ENCODE assay signal across 14 cellular contexts in the genomic region with DNA sequence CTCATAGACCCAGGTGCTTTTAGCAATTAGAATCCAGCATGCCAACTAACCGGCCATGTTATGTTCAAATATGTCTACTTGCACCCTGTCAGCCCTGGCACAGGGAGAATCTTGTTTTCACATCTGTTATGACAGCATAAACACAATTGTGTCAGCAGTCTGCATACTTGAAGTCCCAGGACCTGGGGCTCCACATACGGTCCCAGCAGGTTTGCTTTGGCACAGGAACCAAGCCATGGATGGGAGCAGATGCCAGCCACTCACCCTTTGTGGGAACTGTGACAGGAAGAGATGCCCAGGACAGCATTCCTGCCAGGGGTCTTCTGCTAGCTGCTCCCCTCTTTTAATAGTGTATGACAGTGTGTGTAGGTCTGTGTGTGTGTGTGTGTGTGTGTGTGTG.
DNase-seq lines count a peak whose midpoint lies in the region; TF ChIP-seq lines count a peak whose summit lies in the region.
"Had no signal": no experiment of that assay in that cellular context is flagged by ENCODE, and none has a peak within 500 bp of the region (broad histone marks: within the 10 kb centered on the region; RNA-seq: fewer than 3 reads in every experiment).

No MANE protein-coding gene starts in this region.

- no peaks in the 10 kb centered on the region for H3K9me3 Mint-ChIP-seq in osteocyte (ENCODE audit: unreplicated experiment)

- peak; percentile 53 for DNase-seq in G401 (ENCODE audit: low spot score)
- DNase-seq in NCI-H2029 (lab: John Stamatoyannopoulos, UW): peak; percentile 36
- DNase-seq in cerebellar cortex (ENCODE audit: low spot score): peak; percentile 46
- peak; percentile 66 for DNase-seq in osteocyte (ENCODE audit: extremely low spot score, unreplicated experiment)
- no peak for DNase-seq in DMS53 treated with DMSO at 0.1 percent for 48 hours (lab: John Stamatoyannopoulos, UW; ENCODE audit: unreplicated experiment)
- no peak for DNase-seq in foreskin melanocyte
- DNase-seq in globus pallidus (ENCODE audit: low spot score): no peak
- DNase-seq: 8988T; ACHN; CD4-positive, CD25-positive, alpha-beta regulatory T cell; DMS79 treated with DMSO at 0.1 percent for 48 hours; EL; GDM1; GOT3 had no signal

- H3K27ac Mint-ChIP-seq in osteocyte (ENCODE audit: unreplicated experiment): no peak overlapping the region
- H3K27ac Mint-ChIP-seq: CD4-positive, CD25-positive, alpha-beta regulatory T cell had no signal

- in situ Hi-C loops in G401 (cut with HindIII; ENCODE audit: low sequenced_read_pairs): no loop called here

- H3K27me3 Mint-ChIP-seq in osteocyte (ENCODE audit: unreplicated experiment): peaks cover 14% of the 10 kb centered on the region

- H3K4me1 Mint-ChIP-seq in osteocyte (ENCODE audit: unreplicated experiment): no peaks in the 10 kb centered on the region

- H3K36me3 Mint-ChIP-seq in osteocyte (ENCODE audit: unreplicated experiment): no peaks in the 10 kb centered on the region
- H3K36me3 Mint-ChIP-seq: CD4-positive, CD25-positive, alpha-beta regulatory T cell had no signal

- H3K4me3 Mint-ChIP-seq in osteocyte (ENCODE audit: unreplicated experiment): no peak overlapping the region
- H3K4me3 Mint-ChIP-seq: CD4-positive, CD25-positive, alpha-beta regulatory T cell had no signal

- no peak for TF ChIP-seq CTCF in osteocyte (IDR thresholded peaks at IDR 0.05)

Comparison
In these comparisons a context has a peak if more than half of its experiments do, and no peak if none do; other contexts are left out.
1. DNase-seq: peak in G401 (single experiment), NCI-H2029 (single experiment), cerebellar cortex (single experiment) and osteocyte (single experiment); none in DMS53 treated with DMSO at 0.1 percent for 48 hours (single experiment), foreskin melanocyte (single experiment) and globus pallidus (single experiment).